Comparison of ENCODE assay signal across 1 cellular context in the genomic region with DNA sequence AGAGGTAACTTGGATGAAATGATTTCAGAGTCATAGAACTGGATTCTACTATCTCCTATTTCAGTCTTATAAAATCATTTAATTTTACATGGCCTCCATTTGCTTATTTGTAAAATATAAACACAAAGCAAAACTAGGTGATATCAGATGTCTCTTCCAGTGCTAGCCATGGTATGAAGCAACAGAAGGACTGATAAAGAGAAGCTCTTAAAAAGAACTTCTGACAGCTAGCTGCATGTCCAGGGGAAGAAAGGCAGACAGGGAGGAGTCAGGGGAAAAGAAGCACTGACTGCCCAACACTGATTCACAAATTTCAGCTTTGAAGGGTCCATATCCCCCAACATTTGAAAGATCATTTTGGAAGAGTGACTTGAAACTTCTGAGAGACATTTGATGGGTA.
TF ChIP-seq lines count a peak whose summit lies in the region.

No MANE protein-coding gene starts in this region.

TF ChIP-seq in IMR-90, 13 proteins besides CTCF, POLR2A, EP300 and RAD21:
- TF ChIP-seq MXI1 (IDR thresholded peaks at IDR 0.05; ENCODE audit: borderline replicate concordance, low read depth, low read length): peak; percentile 77
- no peak for TF ChIP-seq RCOR1 (IDR thresholded peaks at IDR 0.05; ENCODE audit: insufficient replicate concordance, low read length)
- peak; percentile 69 for TF ChIP-seq CEBPB (IDR thresholded peaks at IDR 0.05; ENCODE audit: low read depth, low read length)
